2 cellular contexts compared by ENCODE assay signal in genomic region chr7:106604974-106605373, GRCh38.
TF ChIP-seq lines count a peak whose summit lies in the region.

No MANE protein-coding gene starts in this region.

TF ChIP-seq in GM23338, 12 proteins besides CTCF, POLR2A, EP300 and RAD21:
- TF ChIP-seq, protein P1, sequence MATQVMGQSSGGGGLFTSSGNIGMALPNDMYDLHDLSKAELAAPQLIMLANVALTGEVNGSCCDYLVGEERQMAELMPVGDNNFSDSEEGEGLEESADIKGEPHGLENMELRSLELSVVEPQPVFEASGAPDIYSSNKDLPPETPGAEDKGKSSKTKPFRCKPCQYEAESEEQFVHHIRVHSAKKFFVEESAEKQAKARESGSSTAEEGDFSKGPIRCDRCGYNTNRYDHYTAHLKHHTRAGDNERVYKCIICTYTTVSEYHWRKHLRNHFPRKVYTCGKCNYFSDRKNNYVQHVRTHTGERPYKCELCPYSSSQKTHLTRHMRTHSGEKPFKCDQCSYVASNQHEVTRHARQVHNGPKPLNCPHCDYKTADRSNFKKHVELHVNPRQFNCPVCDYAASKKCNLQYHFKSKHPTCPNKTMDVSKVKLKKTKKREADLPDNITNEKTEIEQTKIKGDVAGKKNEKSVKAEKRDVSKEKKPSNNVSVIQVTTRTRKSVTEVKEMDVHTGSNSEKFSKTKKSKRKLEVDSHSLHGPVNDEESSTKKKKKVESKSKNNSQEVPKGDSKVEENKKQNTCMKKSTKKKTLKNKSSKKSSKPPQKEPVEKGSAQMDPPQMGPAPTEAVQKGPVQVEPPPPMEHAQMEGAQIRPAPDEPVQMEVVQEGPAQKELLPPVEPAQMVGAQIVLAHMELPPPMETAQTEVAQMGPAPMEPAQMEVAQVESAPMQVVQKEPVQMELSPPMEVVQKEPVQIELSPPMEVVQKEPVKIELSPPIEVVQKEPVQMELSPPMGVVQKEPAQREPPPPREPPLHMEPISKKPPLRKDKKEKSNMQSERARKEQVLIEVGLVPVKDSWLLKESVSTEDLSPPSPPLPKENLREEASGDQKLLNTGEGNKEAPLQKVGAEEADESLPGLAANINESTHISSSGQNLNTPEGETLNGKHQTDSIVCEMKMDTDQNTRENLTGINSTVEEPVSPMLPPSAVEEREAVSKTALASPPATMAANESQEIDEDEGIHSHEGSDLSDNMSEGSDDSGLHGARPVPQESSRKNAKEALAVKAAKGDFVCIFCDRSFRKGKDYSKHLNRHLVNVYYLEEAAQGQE (IDR thresholded peaks at IDR 0.05; ENCODE audit: unreplicated experiment), result no peak
- TF ChIP-seq ZNF114 (CRISPR knock-in tag; IDR thresholded peaks at IDR 0.05) (no peak), JUNB (IDR thresholded peaks at IDR 0.05; ENCODE audit: unreplicated experiment) (no peak), CREB1 (CRISPR knock-in tag; IDR thresholded peaks at IDR 0.05; ENCODE audit: low read depth) (no peak), ETS1 (IDR thresholded peaks at IDR 0.05) (no peak), EZH2 (IDR thresholded peaks at IDR 0.05; ENCODE audit: low read depth, unreplicated experiment) (no peak), POLR2AphosphoS5 (IDR thresholded peaks at IDR 0.05; ENCODE audit: low read depth) (no peak), EZH2phosphoT487 (IDR thresholded peaks at IDR 0.05; ENCODE audit: unreplicated experiment) (no peak), ZNF331 (CRISPR knock-in tag; IDR thresholded peaks at IDR 0.05; ENCODE audit: low read depth) (no peak), NANOG (IDR thresholded peaks at IDR 0.05; ENCODE audit: borderline replicate concordance) (no peak), STAT1 (IDR thresholded peaks at IDR 0.05; ENCODE audit: unreplicated experiment) (no peak)
- TF ChIP-seq, protein P2, sequence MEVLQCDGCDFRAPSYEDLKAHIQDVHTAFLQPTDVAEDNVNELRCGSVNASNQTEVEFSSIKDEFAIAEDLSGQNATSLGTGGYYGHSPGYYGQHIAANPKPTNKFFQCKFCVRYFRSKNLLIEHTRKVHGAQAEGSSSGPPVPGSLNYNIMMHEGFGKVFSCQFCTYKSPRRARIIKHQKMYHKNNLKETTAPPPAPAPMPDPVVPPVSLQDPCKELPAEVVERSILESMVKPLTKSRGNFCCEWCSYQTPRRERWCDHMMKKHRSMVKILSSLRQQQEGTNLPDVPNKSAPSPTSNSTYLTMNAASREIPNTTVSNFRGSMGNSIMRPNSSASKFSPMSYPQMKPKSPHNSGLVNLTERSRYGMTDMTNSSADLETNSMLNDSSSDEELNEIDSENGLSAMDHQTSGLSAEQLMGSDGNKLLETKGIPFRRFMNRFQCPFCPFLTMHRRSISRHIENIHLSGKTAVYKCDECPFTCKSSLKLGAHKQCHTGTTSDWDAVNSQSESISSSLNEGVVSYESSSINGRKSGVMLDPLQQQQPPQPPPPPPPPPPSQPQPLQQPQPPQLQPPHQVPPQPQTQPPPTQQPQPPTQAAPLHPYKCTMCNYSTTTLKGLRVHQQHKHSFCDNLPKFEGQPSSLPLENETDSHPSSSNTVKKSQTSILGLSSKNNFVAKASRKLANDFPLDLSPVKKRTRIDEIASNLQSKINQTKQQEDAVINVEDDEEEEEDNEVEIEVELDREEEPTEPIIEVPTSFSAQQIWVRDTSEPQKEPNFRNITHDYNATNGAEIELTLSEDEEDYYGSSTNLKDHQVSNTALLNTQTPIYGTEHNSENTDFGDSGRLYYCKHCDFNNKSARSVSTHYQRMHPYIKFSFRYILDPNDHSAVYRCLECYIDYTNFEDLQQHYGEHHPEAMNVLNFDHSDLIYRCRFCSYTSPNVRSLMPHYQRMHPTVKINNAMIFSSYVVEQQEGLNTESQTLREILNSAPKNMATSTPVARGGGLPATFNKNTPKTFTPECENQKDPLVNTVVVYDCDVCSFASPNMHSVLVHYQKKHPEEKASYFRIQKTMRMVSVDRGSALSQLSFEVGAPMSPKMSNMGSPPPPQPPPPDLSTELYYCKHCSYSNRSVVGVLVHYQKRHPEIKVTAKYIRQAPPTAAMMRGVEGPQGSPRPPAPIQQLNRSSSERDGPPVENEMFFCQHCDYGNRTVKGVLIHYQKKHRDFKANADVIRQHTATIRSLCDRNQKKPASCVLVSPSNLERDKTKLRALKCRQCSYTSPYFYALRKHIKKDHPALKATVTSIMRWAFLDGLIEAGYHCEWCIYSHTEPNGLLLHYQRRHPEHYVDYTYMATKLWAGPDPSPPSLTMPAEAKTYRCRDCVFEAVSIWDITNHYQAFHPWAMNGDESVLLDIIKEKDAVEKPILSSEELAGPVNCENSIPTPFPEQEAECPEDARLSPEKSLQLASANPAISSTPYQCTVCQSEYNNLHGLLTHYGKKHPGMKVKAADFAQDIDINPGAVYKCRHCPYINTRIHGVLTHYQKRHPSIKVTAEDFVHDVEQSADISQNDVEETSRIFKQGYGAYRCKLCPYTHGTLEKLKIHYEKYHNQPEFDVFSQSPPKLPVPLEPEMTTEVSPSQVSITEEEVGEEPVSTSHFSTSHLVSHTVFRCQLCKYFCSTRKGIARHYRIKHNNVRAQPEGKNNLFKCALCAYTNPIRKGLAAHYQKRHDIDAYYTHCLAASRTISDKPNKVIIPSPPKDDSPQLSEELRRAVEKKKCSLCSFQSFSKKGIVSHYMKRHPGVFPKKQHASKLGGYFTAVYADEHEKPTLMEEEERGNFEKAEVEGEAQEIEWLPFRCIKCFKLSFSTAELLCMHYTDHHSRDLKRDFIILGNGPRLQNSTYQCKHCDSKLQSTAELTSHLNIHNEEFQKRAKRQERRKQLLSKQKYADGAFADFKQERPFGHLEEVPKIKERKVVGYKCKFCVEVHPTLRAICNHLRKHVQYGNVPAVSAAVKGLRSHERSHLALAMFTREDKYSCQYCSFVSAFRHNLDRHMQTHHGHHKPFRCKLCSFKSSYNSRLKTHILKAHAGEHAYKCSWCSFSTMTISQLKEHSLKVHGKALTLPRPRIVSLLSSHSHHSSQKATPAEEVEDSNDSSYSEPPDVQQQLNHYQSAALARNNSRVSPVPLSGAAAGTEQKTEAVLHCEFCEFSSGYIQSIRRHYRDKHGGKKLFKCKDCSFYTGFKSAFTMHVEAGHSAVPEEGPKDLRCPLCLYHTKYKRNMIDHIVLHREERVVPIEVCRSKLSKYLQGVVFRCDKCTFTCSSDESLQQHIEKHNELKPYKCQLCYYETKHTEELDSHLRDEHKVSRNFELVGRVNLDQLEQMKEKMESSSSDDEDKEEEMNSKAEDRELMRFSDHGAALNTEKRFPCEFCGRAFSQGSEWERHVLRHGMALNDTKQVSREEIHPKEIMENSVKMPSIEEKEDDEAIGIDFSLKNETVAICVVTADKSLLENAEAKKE (CRISPR knock-in tag; IDR thresholded peaks at IDR 0.05), result no peak
TF ChIP-seq in GM23338: peak in this region for 0.

TF ChIP-seq in H1, 55 proteins besides CTCF, POLR2A, EP300 and RAD21:
- TF ChIP-seq MAFK (IDR thresholded peaks at IDR 0.05; ENCODE audit: low read depth, low read length), result peak; percentile 82
- no peak for TF ChIP-seq BCL11A (IDR thresholded peaks at IDR 0.05; ENCODE audit: low read depth in 2 of 2, low read length in 2 of 2)
- no peak for TF ChIP-seq CEBPB (IDR thresholded peaks at IDR 0.05; ENCODE audit: low read depth, low read length)
- no peak for TF ChIP-seq RBBP5 (IDR thresholded peaks at IDR 0.05; ENCODE audit: borderline replicate concordance, low read depth, low read length)
- no peak for TF ChIP-seq SP4 (IDR thresholded peaks at IDR 0.05; ENCODE audit: low read length)
- TF ChIP-seq YY1 (IDR thresholded peaks at IDR 0.05; ENCODE audit: low read depth, low read length), result no peak
- TF ChIP-seq SP2 (IDR thresholded peaks at IDR 0.05; ENCODE audit: low read length), result no peak
